Comparison of ENCODE assay signal across 14 cellular contexts in the genomic region with DNA sequence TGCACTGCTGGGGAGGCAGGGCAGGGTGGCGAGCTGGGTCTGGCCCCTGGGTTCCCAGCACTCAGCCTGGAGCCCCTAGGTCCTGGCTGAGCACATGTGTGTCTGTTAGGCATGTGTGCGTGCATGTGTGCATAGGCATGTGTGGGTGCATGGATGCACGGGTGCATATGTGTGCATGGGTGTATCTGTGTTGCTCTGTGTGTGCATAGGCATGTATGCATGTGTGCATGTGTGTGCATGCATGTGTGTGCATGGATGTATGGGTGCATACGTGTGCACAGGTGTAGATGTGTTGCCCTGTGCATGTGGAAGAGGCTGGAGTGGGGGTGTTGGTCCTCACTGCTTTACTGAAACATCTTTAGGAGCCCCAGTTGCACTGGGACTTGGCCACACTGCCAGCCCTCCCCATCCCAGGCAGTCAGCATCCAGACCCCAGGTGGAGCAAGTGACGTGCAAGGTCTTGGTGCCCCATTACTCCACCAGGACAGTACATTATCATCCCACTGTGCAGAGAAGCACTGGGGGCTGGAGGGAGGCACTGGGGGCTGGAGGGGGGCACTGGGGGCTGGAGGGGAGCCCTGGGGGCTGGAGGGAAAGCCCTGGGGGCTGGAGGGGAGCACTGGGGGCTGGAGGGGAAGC. TPM values are rescaled to one million over a fixed set of nuclear protein-coding genes. Genes with fewer than 3 reads are reported as not detected.
DNase-seq lines count a peak whose midpoint lies in the region; ATAC-seq, FAIRE-seq and TF ChIP-seq lines count a peak whose summit lies in the region.
"Had no signal": no experiment of that assay in that cellular context is flagged by ENCODE, and none has a peak within 500 bp of the region (broad histone marks: within the 10 kb centered on the region; RNA-seq: fewer than 3 reads in every experiment).

No MANE protein-coding gene starts in this region.

- peak; percentile 10; the same call in 2 of the 3 replicates for ATAC-seq in GM12878
- peak; percentile 6 for ATAC-seq in mucosa of descending colon
- no peak for ATAC-seq in GM21447 (IDR thresholded peaks at IDR 0.05; ENCODE audit: unreplicated experiment)
- ATAC-seq in GM21526 (IDR thresholded peaks at IDR 0.05; ENCODE audit: low FRiP score, unreplicated experiment), result no peak

- no peaks in the 10 kb centered on the region for H3K79me2 ChIP-seq in GM12878 (ENCODE audit: control insufficient read depth, insufficient read depth, low read length)

- H3K27me3 ChIP-seq in A673 (replicated peaks; ENCODE audit: insufficient read depth, low read depth, low read length, poor library complexity) (no peaks in the 10 kb centered on the region), GM12878 (replicated peaks in 1 of 2; ENCODE audit: control insufficient read depth in 2 of 2, insufficient read depth in 2 of 2, low read length in 1 of 2) (no peaks in the 10 kb centered on the region)

- no peaks in the 10 kb centered on the region for H3K36me3 ChIP-seq in A673 (ENCODE audit: insufficient read depth, low read length, poor library complexity, severe bottlenecking)
- H3K36me3 ChIP-seq in GM12878 (ENCODE audit: control insufficient read depth in 2 of 2, insufficient read depth in 2 of 2, low read length in 1 of 2), result no peaks in the 10 kb centered on the region
- H3K36me3 ChIP-seq in mucosa of descending colon (ENCODE audit: low read depth), result no peaks in the 10 kb centered on the region
- H3K36me3 ChIP-seq: colonic mucosa had no signal

- H3K4me2 ChIP-seq in GM12878 (ENCODE audit: control insufficient read depth, insufficient read depth), result no peak overlapping the region

- FAIRE-seq in GM12892 (lab: Jason Lieb, UNC) (peak; percentile 27), GM12878 (lab: Jason Lieb, UNC) (no peak)
- FAIRE-seq: islet of Langerhans had no signal

- BruUV-seq in A673 (replicated peaks; lab: Mats Ljungman, UMichigan) (no TSS peak), GM12878 (replicated peaks; lab: Mats Ljungman, UMichigan) (no TSS peak)

- TF ChIP-seq EP300 in GM12878 (IDR thresholded peaks at IDR 0.05; ENCODE audit: borderline replicate concordance in 1 of 2, control insufficient read depth in 1 of 2, low read depth in 2 of 2, low read length in 2 of 2), result no peak

- POLR2A ChIA-PET in A673 (lab: Charles Lee; ENCODE audit: low non-redundant PET) (no interaction called here), GM12878 (lab: Charles Lee) (interaction anchor here (0.5 kb wide), 1 partner anchor 50 kb away, joined by 5 read pairs; no protein-coding TSS in a partner anchor)

- intact Hi-C loops in A673 (cut with micrococcal nuclease; ENCODE audit: unreplicated experiment), result no loop called here
- intact Hi-C loops in GM12878 (cut with micrococcal nuclease; ENCODE audit: unreplicated experiment), result no loop called here
- intact Hi-C loops in mucosa of descending colon (cut with DNase I, micrococcal nuclease), result no loop called here
- intact Hi-C loops in head of caudate nucleus (cut with DNase I), result no loop called here

- CTCF ChIA-PET in A673 (lab: Charles Lee), result interaction anchor here (0.6 kb wide), 1 partner anchor 84 kb away, joined by 3 read pairs; the partner anchor contains the start of gene CDK10
- CTCF ChIA-PET in GM12878 (lab: Yijun Ruan, JAX), result interaction anchor here (1.1 to 1.3 kb wide), 3 partner anchors 11 to 38 kb away, joined by 3 to 4 read pairs (median 3); no protein-coding TSS in a partner anchor

- no peak for TF ChIP-seq RAD21 in GM12878 (IDR thresholded peaks at IDR 0.05; ENCODE audit: insufficient read depth, low read depth, low read length)

- SMC1A ChIA-PET in GM12878 (lab: Charles Lee; ENCODE audit: uncharacterized antibody, unreplicated experiment), result no interaction called here

- RAD21 ChIA-PET in GM12878 (lab: Charles Lee; ENCODE audit: unreplicated experiment), result interaction anchor here (0.7 to 1.0 kb wide), 2 partner anchors 29 to 258 kb away, joined by 3 to 4 read pairs; no protein-coding TSS in a partner anchor

- TF ChIP-seq POLR2A in GM12892 (IDR thresholded peaks at IDR 0.05; ENCODE audit: low read depth, low read length), result no peak
- TF ChIP-seq POLR2A in GM12878 (IDR thresholded peaks at IDR 0.05; ENCODE audit: low read depth, low read length), result no peak

- in situ Hi-C loops in GM12878 (cut with MboI), result no loop called here

- no peaks in the 10 kb centered on the region for H4K20me1 ChIP-seq in GM12878 (ENCODE audit: control insufficient read depth, insufficient read depth)

- TF ChIP-seq CTCF in A673 (conservative IDR thresholded peaks at IDR 0.05; ENCODE audit: low read depth, low read length) (no peak), GM12878 (IDR thresholded peaks at IDR 0.05 in 2 of 3, conservative IDR thresholded peaks at IDR 0.05 in 1 of 3; ENCODE audit: control insufficient read depth in 2 of 3, extremely low read depth in 1 of 3, insufficient read depth in 1 of 3, low read depth in 3 of 3, low read length in 3 of 3) (no peak), mucosa of descending colon (IDR thresholded peaks at IDR 0.05) (no peak)

- no peak overlapping the region for H3K27ac ChIP-seq in A673 (ENCODE audit: low read depth, low read length, poor library complexity, severe bottlenecking)
- no peak overlapping the region for H3K27ac ChIP-seq in GM12878 (ENCODE audit: control insufficient read depth, insufficient read depth)
- H3K27ac ChIP-seq: C4-2B, colonic mucosa had no signal

- no peak overlapping the region for H2AFZ ChIP-seq in GM12878 (ENCODE audit: control insufficient read depth, low read depth, low read length)

- DNase-seq in A673 (ENCODE audit: low spot score), result no peak
- DNase-seq in GM12892 (ENCODE audit: insufficient read length), result no peak
- no peak for DNase-seq in GM12878 (ENCODE audit: low read depth, low spot score)
- DNase-seq in mucosa of descending colon, result no peak
- DNase-seq in C1 segment of cervical spinal cord (lab: John Stamatoyannopoulos, UW), result no peak
- no peak for DNase-seq in head of caudate nucleus
- DNase-seq: colonic mucosa, NCI-H2107 had no signal

- no peak overlapping the region for H3K9ac ChIP-seq in GM12878 (ENCODE audit: control insufficient read depth, insufficient read depth, low read length)

- peaks cover 14% of the 10 kb centered on the region for H3K4me1 ChIP-seq in A673 (ENCODE audit: insufficient read depth, low read length, poor library complexity, severe bottlenecking)
- H3K4me1 ChIP-seq in GM12878 (ENCODE audit: control insufficient read depth, insufficient read depth, low read length), result no peaks in the 10 kb centered on the region
- H3K4me1 ChIP-seq in mucosa of descending colon (ENCODE audit: low read depth), result no peaks in the 10 kb centered on the region
- H3K4me1 ChIP-seq: colonic mucosa had no signal

- WGBS in GM12878 (ENCODE audit: insufficient coverage, insufficient replicate concordance, low lambda C conversion rate, missing lambda C conversion rate), result 21% methylated on average over 5 of the region's 5 CpGs

- H3K9me3 ChIP-seq in A673 (ENCODE audit: low read depth, low read length, poor library complexity, severe bottlenecking), result no peaks in the 10 kb centered on the region
- no peaks in the 10 kb centered on the region for H3K9me3 ChIP-seq in GM12878 (replicated peaks; ENCODE audit: control insufficient read depth, insufficient read depth, low read length)
- no peaks in the 10 kb centered on the region for H3K9me3 ChIP-seq in mucosa of descending colon
- H3K9me3 ChIP-seq: colonic mucosa had no signal

- H3K4me3 ChIP-seq in A673 (ENCODE audit: low read depth, low read length, poor library complexity, severe bottlenecking) (peak overlapping the region; percentile 28), GM12878 (no peak overlapping the region), mucosa of descending colon (no peak overlapping the region)
- H3K4me3 ChIP-seq: colonic mucosa had no signal

RNA-seq across cellular contexts. Expression of gene DPEP1, which starts 10.4 kb away (rescaled TPM):
- total RNA-seq in A673 (2021) (0.49 and 0.52 TPM in 2 replicates), GM12878 (2014; rRNA removed) (not detected in 2 replicates), GM12878 (2014; rRNA removed; fragmentation: Illumina TruSeq; extraction: Trizol) (not detected in 2 replicates), GM12878 (2021) (not detected in 2 replicates), mucosa of descending colon (1 to 10 TPM in 1 of 3 donors, under 1 TPM in 1, not detected in 1; 0.28 to 2.0 TPM)
- polyA plus RNA-seq in GM12892 (2012; ENCODE audit: missing spikeins), result not detected
- total RNA-seq in GM12878 (2013; cell fraction: nucleolus; rRNA removed), result not detected in 2 replicates
- not detected for polyA plus RNA-seq in GM12878 (2011; ENCODE audit: low read depth)
- polyA plus RNA-seq in GM12878 (2011; rRNA removed) (not detected in 2 replicates), GM12878 (2014; fragmentation: Illumina TruSeq; extraction: Trizol) (not detected in 2 replicates), GM12878 (2014; fragmentation: Nextera tagmentation; extraction: Ambion mirVana) (not detected), GM12878 (2014; rRNA removed) (not detected in 2 replicates), GM12878 (2016; fragmentation: Nextera tagmentation; extraction: Ambion mirVana) (not detected)
- not detected in 2 replicates for polyA plus RNA-seq in GM12878 (2011; cell fraction: cytosol; rRNA removed)
- polyA plus RNA-seq in GM12878 (2011; cell fraction: nucleus; rRNA removed), result 0.34 and 0.47 TPM in 2 replicates
- not detected in 2 replicates for polyA plus RNA-seq in GM12878 (2012)
- not detected in 2 replicates for polyA minus RNA-seq in GM12878 (2011; rRNA and poly(A)+ RNA removed)
- polyA minus RNA-seq in GM12878 (2011; cell fraction: cytosol; rRNA and poly(A)+ RNA removed), result not detected in 2 replicates
- not detected in 2 replicates for polyA minus RNA-seq in GM12878 (2011; cell fraction: nucleus; rRNA and poly(A)+ RNA removed)
- total RNA-seq: fibroblast of villous mesenchyme, myocyte had no signal

RNA-seq across cellular contexts. Expression of gene CPNE7, which starts 27.5 kb away (rescaled TPM):
- total RNA-seq in A673 (2021) (108 and 109 TPM in 2 replicates), GM12878 (2014; rRNA removed) (22.5 and 23.4 TPM in 2 replicates), GM12878 (2014; rRNA removed; fragmentation: Illumina TruSeq; extraction: Trizol) (13.1 and 13.5 TPM in 2 replicates), GM12878 (2021) (39.6 and 46.9 TPM in 2 replicates), mucosa of descending colon (1 to 10 TPM in 1 of 3 donors, under 1 TPM in 2; 0.72 to 2.0 (median 0.79) TPM)
- 51.5 TPM for polyA plus RNA-seq in GM12892 (2012; ENCODE audit: missing spikeins)
- total RNA-seq in GM12878 (2013; cell fraction: nucleolus; rRNA removed), result 55.5 and 58.7 TPM in 2 replicates
- 2.9 TPM for polyA plus RNA-seq in GM12878 (2011; ENCODE audit: low read depth)
- polyA plus RNA-seq in GM12878 (2011; rRNA removed) (6.1 and 7.4 TPM in 2 replicates), GM12878 (2014; fragmentation: Illumina TruSeq; extraction: Trizol) (16.5 and 17.5 TPM in 2 replicates), GM12878 (2014; fragmentation: Nextera tagmentation; extraction: Ambion mirVana) (1 to 10 TPM in 1 of 2 experiments, under 1 TPM in 1; 0.29 to 1.1 TPM), GM12878 (2014; rRNA removed) (39.7 and 49.2 TPM in 2 replicates), GM12878 (2016; fragmentation: Nextera tagmentation; extraction: Ambion mirVana) (10 to 100 TPM; 17.6 to 19.7 TPM)
- polyA plus RNA-seq in GM12878 (2011; cell fraction: cytosol; rRNA removed), result 5.6 and 10.3 TPM in 2 replicates
- 210 and 211 TPM in 2 replicates for polyA plus RNA-seq in GM12878 (2011; cell fraction: nucleus; rRNA removed)
- 8.5 and 9.2 TPM in 2 replicates for polyA plus RNA-seq in GM12878 (2012)
- polyA minus RNA-seq in GM12878 (2011; rRNA and poly(A)+ RNA removed), result 1.2 and 1.4 TPM in 2 replicates
- polyA minus RNA-seq in GM12878 (2011; cell fraction: cytosol; rRNA and poly(A)+ RNA removed), result 3.2 TPM in 1 of 2 replicates, not detected in the other
- polyA minus RNA-seq in GM12878 (2011; cell fraction: nucleus; rRNA and poly(A)+ RNA removed), result 5.8 and 6.4 TPM in 2 replicates

RNA-seq across cellular contexts. Expression of gene RPL13, which starts 42.6 kb away (rescaled TPM):
- 2,140 and 2,205 TPM in 2 replicates for total RNA-seq in A673 (2021)
- polyA plus RNA-seq in GM12892 (2012; ENCODE audit: missing spikeins), result 4,006 TPM
- total RNA-seq in GM12878 (2013; cell fraction: nucleolus; rRNA removed), result 555 and 566 TPM in 2 replicates
- 7,892 and 9,428 TPM in 2 replicates for total RNA-seq in GM12878 (2014; rRNA removed)
- 2,108 and 2,400 TPM in 2 replicates for total RNA-seq in GM12878 (2014; rRNA removed; fragmentation: Illumina TruSeq; extraction: Trizol)
- total RNA-seq in GM12878 (2021), result 4,034 and 4,132 TPM in 2 replicates
- 2,666 TPM for polyA plus RNA-seq in GM12878 (2011; ENCODE audit: low read depth)
- polyA plus RNA-seq in GM12878 (2011; rRNA removed), result 1,025 and 2,315 TPM in 2 replicates
- 3,460 and 6,315 TPM in 2 replicates for polyA plus RNA-seq in GM12878 (2011; cell fraction: cytosol; rRNA removed)
- polyA plus RNA-seq in GM12878 (2011; cell fraction: nucleus; rRNA removed), result 1,880 and 1,959 TPM in 2 replicates
- 4,925 and 6,484 TPM in 2 replicates for polyA plus RNA-seq in GM12878 (2012)
- 872 and 1,693 TPM in 2 replicates for polyA plus RNA-seq in GM12878 (2014; fragmentation: Illumina TruSeq; extraction: Trizol)
- 1,000 to 10,000 TPM in 1 of 2 experiments, 100 to 1,000 TPM in 1; 386 to 1,247 TPM for polyA plus RNA-seq in GM12878 (2014; fragmentation: Nextera tagmentation; extraction: Ambion mirVana)
- polyA plus RNA-seq in GM12878 (2014; rRNA removed), result 6,764 and 8,907 TPM in 2 replicates
- 1,000 to 10,000 TPM; 2,572 to 2,650 TPM for polyA plus RNA-seq in GM12878 (2016; fragmentation: Nextera tagmentation; extraction: Ambion mirVana)
- polyA minus RNA-seq in GM12878 (2011; rRNA and poly(A)+ RNA removed), result 392 and 1,069 TPM in 2 replicates
- 929 and 1,175 TPM in 2 replicates for polyA minus RNA-seq in GM12878 (2011; cell fraction: cytosol; rRNA and poly(A)+ RNA removed)
- polyA minus RNA-seq in GM12878 (2011; cell fraction: nucleus; rRNA and poly(A)+ RNA removed), result 344 and 499 TPM in 2 replicates
- total RNA-seq in mucosa of descending colon, result 1,000 to 10,000 TPM; 1,693 to 1,792 (median 1,717) TPM

RNA-seq across cellular contexts. Expression of gene CHMP1A, which starts 54.4 kb away (rescaled TPM):
- total RNA-seq in A673 (2021) (104 and 110 TPM in 2 replicates), GM12878 (2014; rRNA removed) (59.0 and 67.8 TPM in 2 replicates), GM12878 (2014; rRNA removed; fragmentation: Illumina TruSeq; extraction: Trizol) (36.3 and 41.5 TPM in 2 replicates), GM12878 (2021) (81.4 and 85.3 TPM in 2 replicates), mucosa of descending colon (100 to 1,000 TPM; 104 to 163 (median 108) TPM)
- polyA plus RNA-seq in GM12892 (2012; ENCODE audit: missing spikeins), result 29.3 TPM
- total RNA-seq in GM12878 (2013; cell fraction: nucleolus; rRNA removed), result 31.4 and 32.8 TPM in 2 replicates
- 26.0 TPM for polyA plus RNA-seq in GM12878 (2011; ENCODE audit: low read depth)
- polyA plus RNA-seq in GM12878 (2011; rRNA removed) (20.7 and 41.0 TPM in 2 replicates), GM12878 (2014; fragmentation: Illumina TruSeq; extraction: Trizol) (12.3 and 36.2 TPM in 2 replicates), GM12878 (2014; fragmentation: Nextera tagmentation; extraction: Ambion mirVana) (1 to 10 TPM; 1.0 to 3.8 TPM), GM12878 (2014; rRNA removed) (82.8 and 97.4 TPM in 2 replicates), GM12878 (2016; fragmentation: Nextera tagmentation; extraction: Ambion mirVana) (10 to 100 TPM; 81.2 to 86.7 TPM)
- polyA plus RNA-seq in GM12878 (2011; cell fraction: cytosol; rRNA removed), result 64.0 and 95.0 TPM in 2 replicates
- 140 and 176 TPM in 2 replicates for polyA plus RNA-seq in GM12878 (2011; cell fraction: nucleus; rRNA removed)
- 48.6 and 57.5 TPM in 2 replicates for polyA plus RNA-seq in GM12878 (2012)
- 35.8 and 61.5 TPM in 2 replicates for polyA minus RNA-seq in GM12878 (2011; rRNA and poly(A)+ RNA removed)
- 25.9 and 29.3 TPM in 2 replicates for polyA minus RNA-seq in GM12878 (2011; cell fraction: cytosol; rRNA and poly(A)+ RNA removed)
- 16.7 and 27.9 TPM in 2 replicates for polyA minus RNA-seq in GM12878 (2011; cell fraction: nucleus; rRNA and poly(A)+ RNA removed)

RNA-seq across cellular contexts. Expression of gene SPATA33, which starts 54.6 kb away (rescaled TPM):
- 39.1 and 46.7 TPM in 2 replicates for total RNA-seq in A673 (2021)
- 7.3 TPM for polyA plus RNA-seq in GM12892 (2012; ENCODE audit: missing spikeins)
- total RNA-seq in GM12878 (2013; cell fraction: nucleolus; rRNA removed), result 7.8 and 9.2 TPM in 2 replicates
- 5.1 and 6.9 TPM in 2 replicates for total RNA-seq in GM12878 (2014; rRNA removed)
- total RNA-seq in GM12878 (2014; rRNA removed; fragmentation: Illumina TruSeq; extraction: Trizol), result 5.6 and 7.1 TPM in 2 replicates
- 11.1 and 12.1 TPM in 2 replicates for total RNA-seq in GM12878 (2021)
- polyA plus RNA-seq in GM12878 (2011; ENCODE audit: low read depth), result 1.7 TPM
- 2.4 and 3.4 TPM in 2 replicates for polyA plus RNA-seq in GM12878 (2011; rRNA removed)
- 3.1 and 3.8 TPM in 2 replicates for polyA plus RNA-seq in GM12878 (2011; cell fraction: cytosol; rRNA removed)
- polyA plus RNA-seq in GM12878 (2011; cell fraction: nucleus; rRNA removed), result 7.6 and 9.4 TPM in 2 replicates
- polyA plus RNA-seq in GM12878 (2012), result 2.9 and 6.0 TPM in 2 replicates
- polyA plus RNA-seq in GM12878 (2014; fragmentation: Illumina TruSeq; extraction: Trizol), result 4.9 and 8.3 TPM in 2 replicates
- 1 to 10 TPM; 1.1 to 2.9 TPM for polyA plus RNA-seq in GM12878 (2014; fragmentation: Nextera tagmentation; extraction: Ambion mirVana)
- polyA plus RNA-seq in GM12878 (2014; rRNA removed), result 8.1 and 10.9 TPM in 2 replicates
- 10 to 100 TPM; 15.7 to 15.8 TPM for polyA plus RNA-seq in GM12878 (2016; fragmentation: Nextera tagmentation; extraction: Ambion mirVana)
- 2.6 and 3.4 TPM in 2 replicates for polyA minus RNA-seq in GM12878 (2011; rRNA and poly(A)+ RNA removed)
- polyA minus RNA-seq in GM12878 (2011; cell fraction: cytosol; rRNA and poly(A)+ RNA removed), result 0.94 and 2.3 TPM in 2 replicates
- polyA minus RNA-seq in GM12878 (2011; cell fraction: nucleus; rRNA and poly(A)+ RNA removed), result 2.2 and 4.1 TPM in 2 replicates
- total RNA-seq in mucosa of descending colon, result 10 to 100 TPM in 2 of 3 donors, 1 to 10 TPM in 1; 8.0 to 11.0 (median 10.7) TPM

Comparison
In these comparisons a context has a peak if more than half of its experiments do, and no peak if none do; other contexts are left out.
1. ATAC-seq: peak in GM12878 (single experiment) and mucosa of descending colon (single experiment); none in GM21447 (single experiment) and GM21526 (single experiment).
2. RNA of gene CPNE7, which starts 27.5 kb away (total RNA-seq): 108 to 109 TPM in A673 and 13.1 to 58.7 TPM in GM12878; 0.72 to 2.0 TPM in mucosa of descending colon; every median in the first group is over 4 times any median in the second.